25 cellular contexts compared by ENCODE assay signal in the genomic region with DNA sequence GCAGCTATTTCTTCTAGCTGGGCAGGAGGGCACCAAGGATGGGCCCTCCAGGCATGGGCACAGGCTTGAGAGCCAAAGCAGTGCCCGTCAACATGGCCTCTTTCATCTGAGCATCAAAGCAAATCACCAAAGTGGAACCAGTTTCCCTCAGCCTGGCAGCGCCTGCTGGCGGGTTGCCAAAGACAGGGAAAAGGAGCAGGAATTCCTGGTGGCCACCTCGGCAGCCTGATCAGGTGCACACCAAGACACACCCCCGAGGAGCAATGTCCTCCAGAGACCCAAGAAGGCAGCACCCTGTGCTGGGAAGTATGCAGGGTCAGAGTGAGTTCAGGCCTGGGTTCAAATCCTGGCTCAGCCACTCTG. TPM values are rescaled to one million over a fixed set of nuclear protein-coding genes. Genes with fewer than 3 reads are reported as not detected.
DNase-seq lines count a peak whose midpoint lies in the region; ATAC-seq and TF ChIP-seq lines count a peak whose summit lies in the region.
"Had no signal": no experiment of that assay in that cellular context is flagged by ENCODE, and none has a peak within 500 bp of the region (broad histone marks: within the 10 kb centered on the region; RNA-seq: fewer than 3 reads in every experiment).

No MANE protein-coding gene starts in this region.

- peak overlapping the region in 1 of 3 experiments; percentile 23 for H3K4me3 Mint-ChIP-seq in nephron
- no peak overlapping the region for H3K4me3 Mint-ChIP-seq in activated naive CD8-positive, alpha-beta T cell treated with anti-CD3 and anti-CD28 coated beads, Interleukin-2, amount 50 U/mL, for 24 hours
- H3K4me3 Mint-ChIP-seq: stimulated activated effector memory CD8-positive, alpha-beta T cell treated with anti-CD3 and anti-CD28 coated beads, Interleukin-12 subunit alpha, Interleukin-12 subunit beta, amount 100 ng/mL, for 72 hours; type B pancreatic cell had no signal

- no peak overlapping the region for H3K4me3 ChIP-seq in lower lobe of right lung
- H3K4me3 ChIP-seq: A549, HAP-1, SJCRH30 had no signal

- H3K27me3 ChIP-seq in lower lobe of right lung (ENCODE audit: low read depth): no peaks in the 10 kb centered on the region
- H3K27me3 ChIP-seq: neutrophil, SJCRH30 had no signal

- H3K9me3 Mint-ChIP-seq in nephron: peaks cover 3% of the 10 kb centered on the region
- no peaks in the 10 kb centered on the region for H3K9me3 Mint-ChIP-seq in activated naive CD8-positive, alpha-beta T cell treated with anti-CD3 and anti-CD28 coated beads, Interleukin-2, amount 50 U/mL, for 24 hours
- H3K9me3 Mint-ChIP-seq: stimulated activated effector memory CD8-positive, alpha-beta T cell treated with anti-CD3 and anti-CD28 coated beads, Interleukin-12 subunit alpha, Interleukin-12 subunit beta, amount 100 ng/mL, for 72 hours had no signal

- H3K4me1 ChIP-seq in lower lobe of right lung: peaks cover 11% of the 10 kb centered on the region

- CTCF ChIA-PET in RWPE1 (lab: Yijun Ruan, JAX): interaction anchor here (0.7 to 4.4 kb wide), 3 partner anchors 57 to 192 kb away, joined by 3 to 63 read pairs (median 3); no protein-coding TSS in a partner anchor

- TF ChIP-seq CTCF in RWPE1 (conservative IDR thresholded peaks at IDR 0.05; ENCODE audit: low read depth): no peak
- TF ChIP-seq CTCF in nephron (IDR thresholded peaks at IDR 0.05; ENCODE audit: unreplicated experiment in 3 of 3): no peak
- no peak for TF ChIP-seq CTCF in lower lobe of right lung (IDR thresholded peaks at IDR 0.05)

- no peaks in the 10 kb centered on the region for H3K36me3 Mint-ChIP-seq in nephron (ENCODE audit: low read depth)
- peaks cover 2% of the 10 kb centered on the region for H3K36me3 Mint-ChIP-seq in activated naive CD8-positive, alpha-beta T cell treated with anti-CD3 and anti-CD28 coated beads, Interleukin-2, amount 50 U/mL, for 24 hours (ENCODE audit: low read depth)
- H3K36me3 Mint-ChIP-seq: type B pancreatic cell had no signal

- ATAC-seq in activated naive CD8-positive, alpha-beta T cell treated with anti-CD3 and anti-CD28 coated beads, Interleukin-2, amount 50 U/mL, for 24 hours: no peak
- ATAC-seq in lower lobe of right lung (no peak), left lobe of liver (no peak)
- ATAC-seq: A549; activated CD4-positive, CD25-positive, alpha-beta regulatory T cell treated with anti-CD3 and anti-CD28 coated beads, Interleukin-2, amount 50 U/mL, for 24 hours; left cardiac atrium; stimulated activated effector memory CD8-positive, alpha-beta T cell treated with anti-CD3 and anti-CD28 coated beads, Interleukin-12 subunit alpha, Interleukin-12 subunit beta, amount 100 ng/mL, for 72 hours had no signal

- peaks cover 7% of the 10 kb centered on the region for H3K27me3 Mint-ChIP-seq in nephron (ENCODE audit: low read depth)
- no peaks in the 10 kb centered on the region for H3K27me3 Mint-ChIP-seq in activated naive CD8-positive, alpha-beta T cell treated with anti-CD3 and anti-CD28 coated beads, Interleukin-2, amount 50 U/mL, for 24 hours
- H3K27me3 Mint-ChIP-seq: type B pancreatic cell had no signal

- POLR2A ChIA-PET in RWPE1 (lab: Yijun Ruan, JAX; ENCODE audit: low non-redundant PET): interaction anchor here (0.6 kb wide), 1 partner anchor 58 kb away, joined by 3 read pairs; no protein-coding TSS in a partner anchor

- peaks cover 9% of the 10 kb centered on the region for H3K36me3 ChIP-seq in lower lobe of right lung
- H3K36me3 ChIP-seq: HAP-1, neutrophil, SJCRH30 had no signal

- peak overlapping the region in 2 of 3 experiments; percentile 17 to 49 for H3K27ac Mint-ChIP-seq in nephron
- no peak overlapping the region for H3K27ac Mint-ChIP-seq in activated naive CD8-positive, alpha-beta T cell treated with anti-CD3 and anti-CD28 coated beads, Interleukin-2, amount 50 U/mL, for 24 hours
- H3K27ac Mint-ChIP-seq: stimulated activated effector memory CD8-positive, alpha-beta T cell treated with anti-CD3 and anti-CD28 coated beads, Interleukin-12 subunit alpha, Interleukin-12 subunit beta, amount 100 ng/mL, for 72 hours; type B pancreatic cell had no signal

- intact Hi-C loops in lower lobe of right lung (cut with DNase I): loop anchor here (10.0 kb wide), 1 partner anchor 53 kb away; no protein-coding TSS in a partner anchor

- H3K4me1 Mint-ChIP-seq in nephron: peaks cover 11% of the 10 kb centered on the region
- H3K4me1 Mint-ChIP-seq in activated naive CD8-positive, alpha-beta T cell treated with anti-CD3 and anti-CD28 coated beads, Interleukin-2, amount 50 U/mL, for 24 hours: peaks cover 29% of the 10 kb centered on the region

- DNase-seq in NCI-H2029 (lab: John Stamatoyannopoulos, UW) (peak; percentile 53), NCI-H2029 treated with DMSO at 0.1 percent for 48 hours (lab: John Stamatoyannopoulos, UW) (no peak), COR-L47 (lab: John Stamatoyannopoulos, UW) (peak; percentile 51), RWPE1 (ENCODE audit: low spot score) (no peak), lower lobe of right lung (no peak), left lobe of liver (ENCODE audit: low spot score) (no peak)
- no peak for DNase-seq in activated naive CD8-positive, alpha-beta T cell treated with anti-CD3 and anti-CD28 coated beads, Interleukin-2, amount 50 U/mL, for 24 hours
- DNase-seq: activated CD8-positive, alpha-beta memory T cell treated with anti-CD3 and anti-CD28 coated beads for 24 hours; foreskin melanocyte; GDM1; left cardiac atrium; midbrain; NCI-H1092 treated with DMSO at 0.1 percent for 48 hours; NCI-H510A; SJCRH30; T-helper 2 cell had no signal

- H3K27ac ChIP-seq in RWPE1: peak overlapping the region; percentile 26
- no peak overlapping the region for H3K27ac ChIP-seq in lower lobe of right lung
- H3K27ac ChIP-seq: A549, epithelial cell of prostate, neutrophil, SJCRH30 had no signal

- no peaks in the 10 kb centered on the region for H3K9me3 ChIP-seq in lower lobe of right lung
- H3K9me3 ChIP-seq: A549, HAP-1, neutrophil, SJCRH30 had no signal

RNA-seq across cellular contexts. Expression of gene MATN1, which starts 1.2 kb away (rescaled TPM):
- total RNA-seq in lower lobe of right lung (not detected), left lobe of liver (not detected)
- total RNA-seq: bronchial epithelial cell, left cardiac atrium had no signal

RNA-seq across cellular contexts. Expression of gene LAPTM5, which starts 35.4 kb away (rescaled TPM):
- 544 TPM for total RNA-seq in lower lobe of right lung
- 22.3 TPM for total RNA-seq in left lobe of liver

Comparison
In these comparisons a context has a peak if more than half of its experiments do, and no peak if none do; other contexts are left out.
1. DNase-seq: peak in NCI-H2029 (single experiment) and COR-L47 (single experiment); none in NCI-H2029 treated with DMSO at 0.1 percent for 48 hours (single experiment), RWPE1 (single experiment), activated naive CD8-positive, alpha-beta T cell treated with anti-CD3 and anti-CD28 coated beads, Interleukin-2, amount 50 U/mL, for 24 hours (single experiment), lower lobe of right lung (single experiment) and left lobe of liver (single experiment).
2. RNA of gene LAPTM5, which starts 35.4 kb away (total RNA-seq): 544 TPM in lower lobe of right lung (single experiment); 22.3 TPM in left lobe of liver (single experiment); every median in the first group is over 10 times any median in the second.